ENCODE assay signal across 1 cellular context in the genomic region with DNA sequence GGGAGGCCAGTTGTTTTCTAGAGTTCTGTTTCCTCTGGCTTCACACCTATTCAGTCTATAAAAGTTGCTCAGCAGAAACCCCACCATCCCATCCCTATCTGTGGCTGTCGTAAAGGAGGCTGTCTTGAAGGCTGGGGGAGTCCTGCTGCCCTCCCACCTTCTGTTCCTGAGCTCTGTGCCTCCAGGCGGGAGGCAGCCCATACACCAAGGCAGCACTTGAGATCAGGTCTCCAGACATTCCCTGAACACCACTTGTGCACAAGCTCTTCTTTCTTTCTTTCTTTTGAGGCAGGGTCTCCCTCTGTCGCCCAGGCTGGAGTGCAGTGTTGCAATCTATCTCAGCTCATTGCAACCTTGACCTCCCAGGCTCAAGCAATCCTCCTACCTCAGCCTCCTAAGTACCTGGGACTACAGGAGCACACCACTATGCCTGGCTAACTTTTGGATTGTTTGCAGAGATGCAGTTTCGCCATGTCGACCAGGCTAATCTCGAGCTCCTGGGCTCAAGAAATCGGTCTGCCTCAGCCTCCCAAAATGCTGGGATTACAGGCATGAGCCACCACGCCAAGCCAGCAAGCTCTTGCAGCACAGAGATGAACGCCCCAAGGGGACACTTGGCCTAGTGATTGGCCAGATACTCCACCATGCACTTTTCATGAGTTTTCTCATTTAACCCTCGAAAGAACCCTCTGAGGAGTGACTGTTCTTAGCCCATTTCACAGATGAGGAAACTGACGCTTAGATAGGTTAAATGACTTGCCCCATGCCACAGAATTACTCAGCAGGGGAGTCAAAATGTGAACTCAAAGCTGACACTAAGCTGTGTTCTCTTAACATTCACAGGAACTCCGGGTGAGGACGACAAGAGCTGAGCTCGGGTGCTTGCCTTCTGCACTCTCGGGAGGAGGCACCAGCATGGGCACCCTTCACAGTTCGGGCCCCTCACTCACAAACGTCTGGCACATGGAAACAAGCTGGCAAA.
TF ChIP-seq lines count a peak whose summit lies in the region.

No MANE protein-coding gene starts in this region.

TF ChIP-seq in IMR-90, 13 proteins besides CTCF, POLR2A, EP300 and RAD21 (continued from another document):
- TF ChIP-seq FOS (IDR thresholded peaks at IDR 0.05; ENCODE audit: low read depth, low read length) (no peak), CEBPB (IDR thresholded peaks at IDR 0.05; ENCODE audit: low read depth, low read length) (no peak), MAZ (IDR thresholded peaks at IDR 0.05; ENCODE audit: borderline replicate concordance, low read depth, low read length) (no peak), BHLHE40 (IDR thresholded peaks at IDR 0.05; ENCODE audit: low read depth, low read length) (no peak), RFX5 (IDR thresholded peaks at IDR 0.05; ENCODE audit: low read depth, low read length) (no peak), MAFK (IDR thresholded peaks at IDR 0.05; ENCODE audit: low read depth, low read length) (no peak), CHD1 (IDR thresholded peaks at IDR 0.05; ENCODE audit: low read depth, low read length) (no peak)
- TF ChIP-seq, protein P1, sequence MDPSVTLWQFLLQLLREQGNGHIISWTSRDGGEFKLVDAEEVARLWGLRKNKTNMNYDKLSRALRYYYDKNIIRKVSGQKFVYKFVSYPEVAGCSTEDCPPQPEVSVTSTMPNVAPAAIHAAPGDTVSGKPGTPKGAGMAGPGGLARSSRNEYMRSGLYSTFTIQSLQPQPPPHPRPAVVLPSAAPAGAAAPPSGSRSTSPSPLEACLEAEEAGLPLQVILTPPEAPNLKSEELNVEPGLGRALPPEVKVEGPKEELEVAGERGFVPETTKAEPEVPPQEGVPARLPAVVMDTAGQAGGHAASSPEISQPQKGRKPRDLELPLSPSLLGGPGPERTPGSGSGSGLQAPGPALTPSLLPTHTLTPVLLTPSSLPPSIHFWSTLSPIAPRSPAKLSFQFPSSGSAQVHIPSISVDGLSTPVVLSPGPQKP (IDR thresholded peaks at IDR 0.05; ENCODE audit: borderline replicate concordance, low read depth, low read length): no peak
- TF ChIP-seq, protein P2, sequence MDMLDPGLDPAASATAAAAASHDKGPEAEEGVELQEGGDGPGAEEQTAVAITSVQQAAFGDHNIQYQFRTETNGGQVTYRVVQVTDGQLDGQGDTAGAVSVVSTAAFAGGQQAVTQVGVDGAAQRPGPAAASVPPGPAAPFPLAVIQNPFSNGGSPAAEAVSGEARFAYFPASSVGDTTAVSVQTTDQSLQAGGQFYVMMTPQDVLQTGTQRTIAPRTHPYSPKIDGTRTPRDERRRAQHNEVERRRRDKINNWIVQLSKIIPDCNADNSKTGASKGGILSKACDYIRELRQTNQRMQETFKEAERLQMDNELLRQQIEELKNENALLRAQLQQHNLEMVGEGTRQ (IDR thresholded peaks at IDR 0.05; ENCODE audit: low read depth, low read length): no peak
TF ChIP-seq in IMR-90: peak in this region for 0.
